ENCODE assay signal across 1 cellular context in genomic region chr12:21526053-21526452, GRCh38.
TF ChIP-seq lines count a peak whose summit lies in the region.

Gene SPX, plus strand, starts transcription at chr12:21526296. Its CDS starts 177 bp downstream, at chr12:21526473.

TF ChIP-seq in K562, 482 proteins besides CTCF, POLR2A, EP300 and RAD21 (continued from another document):
- TF ChIP-seq RREB1 (CRISPR knock-in tag; IDR thresholded peaks at IDR 0.05) (no peak), KAT2B (IDR thresholded peaks at IDR 0.05; ENCODE audit: low read depth, low read length) (no peak), ZKSCAN3 (CRISPR knock-in tag; IDR thresholded peaks at IDR 0.05) (no peak), ZNF175 (CRISPR knock-in tag; IDR thresholded peaks at IDR 0.05; ENCODE audit: low read depth) (0 out of 2 replicates have a peak, but pooled peaks have one; percentile 14)
